In the genomic region with DNA sequence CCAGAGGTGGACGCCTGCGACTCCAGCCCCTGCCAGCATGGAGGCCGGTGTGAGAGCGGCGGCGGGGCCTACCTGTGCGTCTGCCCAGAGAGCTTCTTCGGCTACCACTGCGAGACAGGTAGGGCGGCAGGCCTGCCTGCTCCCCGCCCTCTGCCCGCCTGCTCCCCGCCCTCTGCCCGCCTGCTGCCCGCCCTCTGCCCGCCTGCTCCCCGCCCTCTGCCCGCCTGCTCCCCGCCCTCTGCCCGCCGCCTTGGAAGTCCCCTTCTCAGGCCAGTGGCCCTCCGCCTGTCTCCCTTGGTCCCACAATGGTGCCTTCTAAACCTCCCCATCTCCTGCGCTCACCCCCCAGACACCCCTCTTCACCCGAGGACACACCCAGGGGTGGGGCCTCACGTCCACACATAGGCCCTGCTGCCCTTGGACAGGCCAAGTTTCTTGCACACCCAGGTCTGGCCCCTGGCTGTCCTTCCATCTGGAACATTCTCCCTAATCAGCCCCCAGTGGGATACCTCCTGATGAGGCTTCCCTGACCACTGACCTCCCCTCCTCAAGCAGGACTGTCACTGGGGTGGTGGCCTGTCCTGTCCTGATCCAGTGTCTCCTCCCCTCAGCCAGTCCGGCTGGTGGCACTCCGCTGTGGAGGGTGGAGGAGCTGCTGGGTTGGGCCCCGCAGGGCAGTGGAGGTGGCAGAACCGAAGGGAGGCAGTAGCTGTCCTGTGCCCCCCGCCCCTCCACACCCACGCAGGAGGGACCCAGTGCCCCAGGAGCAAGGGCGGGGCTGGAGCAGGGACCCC, we compare ENCODE assay signal across 8 cellular contexts. TPM values are rescaled to one million over a fixed set of nuclear protein-coding genes. Genes with fewer than 3 reads are reported as not detected.
DNase-seq lines count a peak whose midpoint lies in the region; ATAC-seq lines count a peak whose summit lies in the region.

No MANE protein-coding gene starts in this region.

- no peaks in the 10 kb centered on the region for H3K27me3 ChIP-seq in right cardiac atrium (ENCODE audit: control insufficient read depth, insufficient read depth)

- no peak overlapping the region for H3K27ac ChIP-seq in right cardiac atrium (ENCODE audit: low read length)

- ATAC-seq in right cardiac atrium (peak; percentile 42), HG02642 (IDR thresholded peaks at IDR 0.05; ENCODE audit: poor library complexity, unreplicated experiment) (no peak)

- peak; percentile 36 for DNase-seq in NCI-H1436 (lab: John Stamatoyannopoulos, UW)
- DNase-seq in NCI-H1436 treated with DMSO at 0.1 percent for 48 hours (lab: John Stamatoyannopoulos, UW), result no peak
- DNase-seq in activated CD8-positive, alpha-beta memory T cell treated with anti-CD3 and anti-CD28 coated beads, Interleukin-2, amount 50 U/mL, for 4 hours, result peak; percentile 50
- DNase-seq in right cardiac atrium, result peak in 2 of 3 donors; percentile 66 to 69
- peak; percentile 22 for DNase-seq in stimulated activated CD4-positive, alpha-beta T cell treated with anti-CD3 and anti-CD28 coated beads, Interleukin-4, amount 100 ng/mL, for 24 hours
- no peak for DNase-seq in NCI-H446 treated with DMSO at 0.1 percent for 48 hours (lab: John Stamatoyannopoulos, UW)
- DNase-seq in HuH-7.5 (ENCODE audit: low spot score), result no peak

- no peaks in the 10 kb centered on the region for H3K4me1 ChIP-seq in right cardiac atrium (ENCODE audit: control insufficient read depth, insufficient read depth, low read length)

- WGBS in right cardiac atrium, result 32% methylated on average over 31 of the region's 32 CpGs

- intact Hi-C loops in right cardiac atrium (cut with DNase I), result loop anchor here in 1 of 4 donors (10.0 kb wide), 1 partner anchor 199 kb away; a partner anchor contains a TSS

- no peaks in the 10 kb centered on the region for H3K9me3 ChIP-seq in right cardiac atrium (ENCODE audit: control insufficient read depth, low read length)

- no peak overlapping the region for H3K4me3 ChIP-seq in right cardiac atrium (ENCODE audit: low read length)

RNA-seq across cellular contexts. Expression of a gene that starts 37.9 kb away (rescaled TPM):
- 10 to 100 TPM; 17.6 to 23.2 (median 20.4) TPM for total RNA-seq in right cardiac atrium
- 21.5 TPM for polyA plus RNA-seq in right cardiac atrium

Comparison
In these comparisons a context has a peak if more than half of its experiments do, and no peak if none do; other contexts are left out.
1. DNase-seq: peak in NCI-H1436 (single experiment), activated CD8-positive, alpha-beta memory T cell treated with anti-CD3 and anti-CD28 coated beads, Interleukin-2, amount 50 U/mL, for 4 hours (single experiment), right cardiac atrium (2 of 3) and stimulated activated CD4-positive, alpha-beta T cell treated with anti-CD3 and anti-CD28 coated beads, Interleukin-4, amount 100 ng/mL, for 24 hours (single experiment); none in NCI-H1436 treated with DMSO at 0.1 percent for 48 hours (single experiment), NCI-H446 treated with DMSO at 0.1 percent for 48 hours (single experiment) and HuH-7.5 (single experiment).